1 cellular context compared by ENCODE assay signal in the genomic region with DNA sequence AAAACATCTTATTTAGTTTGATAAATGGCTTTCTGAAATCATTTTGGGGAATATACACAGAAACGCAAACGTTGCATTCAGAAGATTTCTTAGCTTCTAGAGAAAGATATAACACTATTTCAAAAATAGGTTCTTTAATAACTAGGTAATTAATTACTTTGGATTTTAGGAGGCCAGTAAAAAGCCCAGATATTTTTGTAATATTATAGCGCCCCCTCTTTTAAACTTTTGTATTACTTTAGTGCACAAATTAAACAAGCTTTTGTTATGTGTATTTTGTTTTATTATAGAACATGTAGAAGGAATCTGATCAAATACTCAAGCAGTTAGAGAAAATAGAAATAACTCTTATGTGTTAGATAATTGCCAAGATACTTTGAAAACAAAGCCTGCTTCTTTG.
TF ChIP-seq lines count a peak whose summit lies in the region.

No MANE protein-coding gene starts in this region.

TF ChIP-seq in GM23338, 12 proteins besides CTCF, POLR2A, EP300 and RAD21 (continued from another document):
- TF ChIP-seq, protein P1, sequence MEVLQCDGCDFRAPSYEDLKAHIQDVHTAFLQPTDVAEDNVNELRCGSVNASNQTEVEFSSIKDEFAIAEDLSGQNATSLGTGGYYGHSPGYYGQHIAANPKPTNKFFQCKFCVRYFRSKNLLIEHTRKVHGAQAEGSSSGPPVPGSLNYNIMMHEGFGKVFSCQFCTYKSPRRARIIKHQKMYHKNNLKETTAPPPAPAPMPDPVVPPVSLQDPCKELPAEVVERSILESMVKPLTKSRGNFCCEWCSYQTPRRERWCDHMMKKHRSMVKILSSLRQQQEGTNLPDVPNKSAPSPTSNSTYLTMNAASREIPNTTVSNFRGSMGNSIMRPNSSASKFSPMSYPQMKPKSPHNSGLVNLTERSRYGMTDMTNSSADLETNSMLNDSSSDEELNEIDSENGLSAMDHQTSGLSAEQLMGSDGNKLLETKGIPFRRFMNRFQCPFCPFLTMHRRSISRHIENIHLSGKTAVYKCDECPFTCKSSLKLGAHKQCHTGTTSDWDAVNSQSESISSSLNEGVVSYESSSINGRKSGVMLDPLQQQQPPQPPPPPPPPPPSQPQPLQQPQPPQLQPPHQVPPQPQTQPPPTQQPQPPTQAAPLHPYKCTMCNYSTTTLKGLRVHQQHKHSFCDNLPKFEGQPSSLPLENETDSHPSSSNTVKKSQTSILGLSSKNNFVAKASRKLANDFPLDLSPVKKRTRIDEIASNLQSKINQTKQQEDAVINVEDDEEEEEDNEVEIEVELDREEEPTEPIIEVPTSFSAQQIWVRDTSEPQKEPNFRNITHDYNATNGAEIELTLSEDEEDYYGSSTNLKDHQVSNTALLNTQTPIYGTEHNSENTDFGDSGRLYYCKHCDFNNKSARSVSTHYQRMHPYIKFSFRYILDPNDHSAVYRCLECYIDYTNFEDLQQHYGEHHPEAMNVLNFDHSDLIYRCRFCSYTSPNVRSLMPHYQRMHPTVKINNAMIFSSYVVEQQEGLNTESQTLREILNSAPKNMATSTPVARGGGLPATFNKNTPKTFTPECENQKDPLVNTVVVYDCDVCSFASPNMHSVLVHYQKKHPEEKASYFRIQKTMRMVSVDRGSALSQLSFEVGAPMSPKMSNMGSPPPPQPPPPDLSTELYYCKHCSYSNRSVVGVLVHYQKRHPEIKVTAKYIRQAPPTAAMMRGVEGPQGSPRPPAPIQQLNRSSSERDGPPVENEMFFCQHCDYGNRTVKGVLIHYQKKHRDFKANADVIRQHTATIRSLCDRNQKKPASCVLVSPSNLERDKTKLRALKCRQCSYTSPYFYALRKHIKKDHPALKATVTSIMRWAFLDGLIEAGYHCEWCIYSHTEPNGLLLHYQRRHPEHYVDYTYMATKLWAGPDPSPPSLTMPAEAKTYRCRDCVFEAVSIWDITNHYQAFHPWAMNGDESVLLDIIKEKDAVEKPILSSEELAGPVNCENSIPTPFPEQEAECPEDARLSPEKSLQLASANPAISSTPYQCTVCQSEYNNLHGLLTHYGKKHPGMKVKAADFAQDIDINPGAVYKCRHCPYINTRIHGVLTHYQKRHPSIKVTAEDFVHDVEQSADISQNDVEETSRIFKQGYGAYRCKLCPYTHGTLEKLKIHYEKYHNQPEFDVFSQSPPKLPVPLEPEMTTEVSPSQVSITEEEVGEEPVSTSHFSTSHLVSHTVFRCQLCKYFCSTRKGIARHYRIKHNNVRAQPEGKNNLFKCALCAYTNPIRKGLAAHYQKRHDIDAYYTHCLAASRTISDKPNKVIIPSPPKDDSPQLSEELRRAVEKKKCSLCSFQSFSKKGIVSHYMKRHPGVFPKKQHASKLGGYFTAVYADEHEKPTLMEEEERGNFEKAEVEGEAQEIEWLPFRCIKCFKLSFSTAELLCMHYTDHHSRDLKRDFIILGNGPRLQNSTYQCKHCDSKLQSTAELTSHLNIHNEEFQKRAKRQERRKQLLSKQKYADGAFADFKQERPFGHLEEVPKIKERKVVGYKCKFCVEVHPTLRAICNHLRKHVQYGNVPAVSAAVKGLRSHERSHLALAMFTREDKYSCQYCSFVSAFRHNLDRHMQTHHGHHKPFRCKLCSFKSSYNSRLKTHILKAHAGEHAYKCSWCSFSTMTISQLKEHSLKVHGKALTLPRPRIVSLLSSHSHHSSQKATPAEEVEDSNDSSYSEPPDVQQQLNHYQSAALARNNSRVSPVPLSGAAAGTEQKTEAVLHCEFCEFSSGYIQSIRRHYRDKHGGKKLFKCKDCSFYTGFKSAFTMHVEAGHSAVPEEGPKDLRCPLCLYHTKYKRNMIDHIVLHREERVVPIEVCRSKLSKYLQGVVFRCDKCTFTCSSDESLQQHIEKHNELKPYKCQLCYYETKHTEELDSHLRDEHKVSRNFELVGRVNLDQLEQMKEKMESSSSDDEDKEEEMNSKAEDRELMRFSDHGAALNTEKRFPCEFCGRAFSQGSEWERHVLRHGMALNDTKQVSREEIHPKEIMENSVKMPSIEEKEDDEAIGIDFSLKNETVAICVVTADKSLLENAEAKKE (CRISPR knock-in tag; IDR thresholded peaks at IDR 0.05) = no peak
- TF ChIP-seq JUNB (IDR thresholded peaks at IDR 0.05; ENCODE audit: unreplicated experiment) (no peak), NANOG (IDR thresholded peaks at IDR 0.05; ENCODE audit: borderline replicate concordance) (no peak), EZH2phosphoT487 (IDR thresholded peaks at IDR 0.05; ENCODE audit: unreplicated experiment) (no peak), POLR2AphosphoS5 (IDR thresholded peaks at IDR 0.05; ENCODE audit: low read depth) (no peak), CREB1 (CRISPR knock-in tag; IDR thresholded peaks at IDR 0.05; ENCODE audit: low read depth) (no peak)
- TF ChIP-seq, protein P2, sequence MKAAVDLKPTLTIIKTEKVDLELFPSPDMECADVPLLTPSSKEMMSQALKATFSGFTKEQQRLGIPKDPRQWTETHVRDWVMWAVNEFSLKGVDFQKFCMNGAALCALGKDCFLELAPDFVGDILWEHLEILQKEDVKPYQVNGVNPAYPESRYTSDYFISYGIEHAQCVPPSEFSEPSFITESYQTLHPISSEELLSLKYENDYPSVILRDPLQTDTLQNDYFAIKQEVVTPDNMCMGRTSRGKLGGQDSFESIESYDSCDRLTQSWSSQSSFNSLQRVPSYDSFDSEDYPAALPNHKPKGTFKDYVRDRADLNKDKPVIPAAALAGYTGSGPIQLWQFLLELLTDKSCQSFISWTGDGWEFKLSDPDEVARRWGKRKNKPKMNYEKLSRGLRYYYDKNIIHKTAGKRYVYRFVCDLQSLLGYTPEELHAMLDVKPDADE (IDR thresholded peaks at IDR 0.05) = no peak
